In genomic region chr16:11251525-11252481, GRCh38 we compare ENCODE assay signal across 9 cellular contexts. TPM values are rescaled to one million over a fixed set of nuclear protein-coding genes. Genes with fewer than 3 reads are reported as not detected.
DNase-seq lines count a peak whose midpoint lies in the region; FAIRE-seq and TF ChIP-seq lines count a peak whose summit lies in the region.
"Had no signal": no experiment of that assay in that cellular context is flagged by ENCODE, and none has a peak within 500 bp of the region (broad histone marks: within the 10 kb centered on the region; RNA-seq: fewer than 3 reads in every experiment).

No MANE protein-coding gene starts in this region.

- peaks cover 41% of the 10 kb centered on the region for H3K4me1 Mint-ChIP-seq in activated CD4-positive, alpha-beta T cell treated with anti-CD3 and anti-CD28 coated beads, Interleukin-2, amount 10 ng/mL, durations not matched to agents 24 days and 14 days

- no peak for TF ChIP-seq CTCF in GM13977 (IDR thresholded peaks at IDR 0.05; ENCODE audit: extremely low read depth, insufficient read depth, missing control alignments)
- no peak for TF ChIP-seq CTCF in kidney (IDR thresholded peaks at IDR 0.05; ENCODE audit: borderline replicate concordance, extremely low read depth, insufficient read depth)

- H3K4me1 ChIP-seq in kidney (ENCODE audit: control insufficient read depth in 1 of 2, insufficient read depth in 1 of 2, low read depth in 1 of 2, low read length in 2 of 2): peaks cover under 1 to 13% of the 10 kb centered on the region in 2 donors

- peaks cover 66% of the 10 kb centered on the region for H3K36me3 Mint-ChIP-seq in activated CD4-positive, alpha-beta T cell treated with anti-CD3 and anti-CD28 coated beads, Interleukin-2, amount 10 ng/mL, durations not matched to agents 24 days and 14 days (ENCODE audit: low read depth)

- H3K4me3 Mint-ChIP-seq in activated CD4-positive, alpha-beta T cell treated with anti-CD3 and anti-CD28 coated beads, Interleukin-2, amount 10 ng/mL, durations not matched to agents 24 days and 14 days: peak overlapping the region; percentile 97

- no peak for FAIRE-seq in kidney (lab: Jason Lieb, UNC)

- peak; percentile 78 for DNase-seq in GM13977 (ENCODE audit: low spot score)
- peak; percentile 93 for DNase-seq in activated CD4-positive, alpha-beta T cell treated with anti-CD3 and anti-CD28 coated beads, Interleukin-2, amount 10 ng/mL, durations not matched to agents 24 days and 14 days
- DNase-seq in effector CD8-positive, alpha-beta T cell (lab: John Stamatoyannopoulos, UW): peak; percentile 26
- peak; percentile 60 to 81 (median 67) for DNase-seq in stimulated activated CD4-positive, alpha-beta T cell treated with anti-CD3 and anti-CD28 coated beads, TNF-alpha, amount 100 ng/mL, for 4 hours (ENCODE audit: low read depth in 3 of 3)
- no peak for DNase-seq in kidney
- DNase-seq in NCI-H1930 (lab: John Stamatoyannopoulos, UW): no peak
- no peak for DNase-seq in H7
- no peak for DNase-seq in epidermal melanocyte (ENCODE audit: insufficient read length, low spot score)

- intact Hi-C loops in activated CD4-positive, alpha-beta T cell treated with anti-CD3 and anti-CD28 coated beads, Interleukin-2, amount 10 ng/mL, durations not matched to agents 24 days and 14 days (cut with micrococcal nuclease): loop anchor here (1.0 to 10.0 kb wide), 6 partner anchors 18 to 333 kb away; partner anchors contain the start of gene LITAF
- intact Hi-C loops in kidney (cut with DNase I): no loop called here

- H3K9me3 Mint-ChIP-seq in activated CD4-positive, alpha-beta T cell treated with anti-CD3 and anti-CD28 coated beads, Interleukin-2, amount 10 ng/mL, durations not matched to agents 24 days and 14 days: no peaks in the 10 kb centered on the region

- H3K27ac ChIP-seq in kidney (ENCODE audit: low read depth in 2 of 2, low read length in 2 of 2): no peak overlapping the region
- H3K27ac ChIP-seq: cardiac muscle cell had no signal

- peak overlapping the region; percentile 96 for H3K27ac Mint-ChIP-seq in activated CD4-positive, alpha-beta T cell treated with anti-CD3 and anti-CD28 coated beads, Interleukin-2, amount 10 ng/mL, durations not matched to agents 24 days and 14 days

- no peaks in the 10 kb centered on the region for H3K9me3 ChIP-seq in kidney (ENCODE audit: control insufficient read depth in 1 of 2, low read length in 2 of 2)

- no peak overlapping the region for H3K4me3 ChIP-seq in kidney (ENCODE audit: low read length in 2 of 2)
- H3K4me3 ChIP-seq in H7 (ENCODE audit: insufficient read depth, low read depth, low read length): no peak overlapping the region
- H3K4me3 ChIP-seq: cardiac muscle cell had no signal

- no peak overlapping the region for H3K9ac ChIP-seq in kidney (ENCODE audit: low read length in 2 of 2)

- in situ Hi-C loops in GM13977 (cut with MboI; ENCODE audit: low pct_unique_long_range_greater_than_20kb, low sequenced_read_pairs, unreplicated experiment): loop anchor here (10.0 kb wide), 1 partner anchor 287 kb away; no protein-coding TSS in a partner anchor

- no peaks in the 10 kb centered on the region for H3K27me3 Mint-ChIP-seq in activated CD4-positive, alpha-beta T cell treated with anti-CD3 and anti-CD28 coated beads, Interleukin-2, amount 10 ng/mL, durations not matched to agents 24 days and 14 days

- H3K36me3 ChIP-seq in kidney (ENCODE audit: control insufficient read depth in 1 of 2, insufficient read depth in 2 of 2, low read length in 2 of 2) (no peaks in the 10 kb centered on the region), H7 (replicated peaks; ENCODE audit: control insufficient read depth, insufficient read depth, low read length) (peaks cover 15% of the 10 kb centered on the region)
- H3K36me3 ChIP-seq: cardiac muscle cell had no signal

- H3K27me3 ChIP-seq in H7 (ENCODE audit: control insufficient read depth, insufficient read depth, low read length): no peaks in the 10 kb centered on the region
- H3K27me3 ChIP-seq: cardiac muscle cell had no signal

RNA-seq across cellular contexts. Expression of gene SOCS1, which starts 4.2 kb away (rescaled TPM):
- total RNA-seq in activated CD4-positive, alpha-beta T cell treated with anti-CD3 and anti-CD28 coated beads, Interleukin-2, amount 10 ng/mL, durations not matched to agents 24 days and 14 days: 152 and 153 TPM in 2 replicates
- 21.8 TPM for total RNA-seq in kidney
- polyA plus RNA-seq in kidney (ENCODE audit: insufficient read depth, low read depth, low replicate concordance): 10.4 TPM
- total RNA-seq in H7 (2014; rRNA removed; shearing (Covaris generic)): 16.3 and 16.4 TPM in 2 replicates

RNA-seq across cellular contexts. Expression of gene TNP2, which starts 17.3 kb away (rescaled TPM):
- not detected in 2 replicates for total RNA-seq in activated CD4-positive, alpha-beta T cell treated with anti-CD3 and anti-CD28 coated beads, Interleukin-2, amount 10 ng/mL, durations not matched to agents 24 days and 14 days
- not detected for total RNA-seq in kidney
- polyA plus RNA-seq in kidney (ENCODE audit: insufficient read depth, low read depth, low replicate concordance): not detected
- total RNA-seq in H7 (2014; rRNA removed; shearing (Covaris generic)): not detected in 2 replicates
- total RNA-seq: cardiac muscle cell had no signal
- polyA plus RNA-seq: cardiac muscle cell had no signal

RNA-seq across cellular contexts. Expression of gene PRM3, which starts 21.6 kb away (rescaled TPM):
- total RNA-seq in activated CD4-positive, alpha-beta T cell treated with anti-CD3 and anti-CD28 coated beads, Interleukin-2, amount 10 ng/mL, durations not matched to agents 24 days and 14 days: not detected in 2 replicates
- not detected for total RNA-seq in kidney
- polyA plus RNA-seq in kidney (ENCODE audit: insufficient read depth, low read depth, low replicate concordance): not detected
- not detected in 2 replicates for total RNA-seq in H7 (2014; rRNA removed; shearing (Covaris generic))
- total RNA-seq: cardiac muscle cell had no signal
- polyA plus RNA-seq: cardiac muscle cell had no signal

RNA-seq across cellular contexts. Expression of gene PRM2, which starts 24.5 kb away (rescaled TPM):
- total RNA-seq in activated CD4-positive, alpha-beta T cell treated with anti-CD3 and anti-CD28 coated beads, Interleukin-2, amount 10 ng/mL, durations not matched to agents 24 days and 14 days: not detected in 2 replicates
- not detected for total RNA-seq in kidney
- polyA plus RNA-seq in kidney (ENCODE audit: insufficient read depth, low read depth, low replicate concordance): not detected
- total RNA-seq in H7 (2014; rRNA removed; shearing (Covaris generic)): not detected in 2 replicates
- polyA plus RNA-seq: cardiac muscle cell had no signal

RNA-seq across cellular contexts. Expression of gene PRM1, which starts 29.3 kb away (rescaled TPM):
- total RNA-seq in activated CD4-positive, alpha-beta T cell treated with anti-CD3 and anti-CD28 coated beads, Interleukin-2, amount 10 ng/mL, durations not matched to agents 24 days and 14 days: not detected in 2 replicates
- not detected for total RNA-seq in kidney
- polyA plus RNA-seq in kidney (ENCODE audit: insufficient read depth, low read depth, low replicate concordance): not detected
- total RNA-seq in H7 (2014; rRNA removed; shearing (Covaris generic)): not detected in 2 replicates
- total RNA-seq: cardiac muscle cell had no signal
- polyA plus RNA-seq: cardiac muscle cell had no signal

Comparison
In these comparisons a context has a peak if more than half of its experiments do, and no peak if none do; other contexts are left out.
1. DNase-seq: peak in GM13977 (single experiment), activated CD4-positive, alpha-beta T cell treated with anti-CD3 and anti-CD28 coated beads, Interleukin-2, amount 10 ng/mL, durations not matched to agents 24 days and 14 days (single experiment), effector CD8-positive, alpha-beta T cell (single experiment) and stimulated activated CD4-positive, alpha-beta T cell treated with anti-CD3 and anti-CD28 coated beads, TNF-alpha, amount 100 ng/mL, for 4 hours (3 of 3); none in kidney (single experiment), NCI-H1930 (0 of 2), H7 (single experiment) and epidermal melanocyte (single experiment).